ENCODE assay signal across 9 cellular contexts in genomic region chr9:105690742-105691141, GRCh38. TPM values are rescaled to one million over a fixed set of nuclear protein-coding genes. Genes with fewer than 3 reads are reported as not detected.
DNase-seq lines count a peak whose midpoint lies in the region; ATAC-seq and TF ChIP-seq lines count a peak whose summit lies in the region.
"Had no signal": no experiment of that assay in that cellular context is flagged by ENCODE, and none has a peak within 500 bp of the region (broad histone marks: within the 10 kb centered on the region; RNA-seq: fewer than 3 reads in every experiment).

No MANE protein-coding gene starts in this region.

- H3K27ac ChIP-seq in heart left ventricle (no peak overlapping the region), Panc1 (ENCODE audit: low read length) (no peak overlapping the region), upper lobe of right lung (no peak overlapping the region), gastroesophageal sphincter (no peak overlapping the region)

- intact Hi-C loops in heart left ventricle (cut with DNase I), result loop anchor here in 1 of 10 donors (5.0 kb wide), 1 partner anchor 33 kb away; no protein-coding TSS in a partner anchor
- intact Hi-C loops in cardiac septum (cut with DNase I), result loop anchor here (10.0 kb wide), 1 partner anchor 246 kb away; the partner anchor contains the start of gene FSD1L
- intact Hi-C loops in Panc1 (cut with micrococcal nuclease; ENCODE audit: unreplicated experiment), result no loop called here
- intact Hi-C loops in upper lobe of right lung (cut with DNase I), result no loop called here
- intact Hi-C loops in left colon (cut with DNase I, micrococcal nuclease), result no loop called here

- ATAC-seq in heart left ventricle (no peak), Panc1 (no peak), upper lobe of right lung (no peak), gastroesophageal sphincter (no peak), left colon (no peak)

- TF ChIP-seq CTCF in heart left ventricle (IDR thresholded peaks at IDR 0.05) (peak in 10 of 12 donors; percentile 14 to 44 (median 19)), Panc1 (IDR thresholded peaks at IDR 0.05) (peak; percentile 44; the same call in 1 of the 2 replicates), upper lobe of right lung (IDR thresholded peaks at IDR 0.05) (peak; percentile 47), gastroesophageal sphincter (IDR thresholded peaks at IDR 0.05) (peak in 1 of 4 experiments; percentile 16)

- no peaks in the 10 kb centered on the region for H3K36me3 ChIP-seq in heart left ventricle
- no peaks in the 10 kb centered on the region for H3K36me3 ChIP-seq in Panc1 (ENCODE audit: control insufficient read depth, insufficient read depth, low read length)
- H3K36me3 ChIP-seq in upper lobe of right lung, result no peaks in the 10 kb centered on the region
- H3K36me3 ChIP-seq in gastroesophageal sphincter, result no peaks in the 10 kb centered on the region

- no peak overlapping the region for H3K4me3 ChIP-seq in heart left ventricle
- no peak overlapping the region for H3K4me3 ChIP-seq in Panc1 (ENCODE audit: low read depth in 2 of 2, low read length in 2 of 2)
- H3K4me3 ChIP-seq in upper lobe of right lung, result no peak overlapping the region
- H3K4me3 ChIP-seq in gastroesophageal sphincter, result no peak overlapping the region

- no TSS peak for BruUV-seq in Panc1 (replicated peaks; lab: Mats Ljungman, UMichigan)

- H3K4me1 ChIP-seq in heart left ventricle (peaks cover 0 to 23% (median 6%) of the 10 kb centered on the region in 12 donors), Panc1 (ENCODE audit: control insufficient read depth, insufficient read depth, low read length) (peaks cover 3% of the 10 kb centered on the region; the same call in 1 of the 2 replicates), upper lobe of right lung (peaks cover 7% of the 10 kb centered on the region), gastroesophageal sphincter (peaks cover 0 to 17% (median 0%) of the 10 kb centered on the region in 3 donors)

- CTCF ChIA-PET in Panc1 (lab: Charles Lee), result no interaction called here

- DNase-seq in heart left ventricle (no peak), cardiac septum (ENCODE audit: low spot score) (no peak), Panc1 (ENCODE audit: low read depth, low spot score) (no peak), fibroblast of gingiva (ENCODE audit: low read depth) (peak; percentile 7), upper lobe of right lung (no peak), left colon (no peak), HUDEP-2 (lab: John Stamatoyannopoulos, UW; ENCODE audit: unreplicated experiment in 76 of 76) (no peak)

- H3K9me3 ChIP-seq in heart left ventricle, result no peaks in the 10 kb centered on the region
- no peaks in the 10 kb centered on the region for H3K9me3 ChIP-seq in Panc1 (ENCODE audit: control insufficient read depth, insufficient read depth, low read depth, low read length)
- H3K9me3 ChIP-seq in upper lobe of right lung, result no peaks in the 10 kb centered on the region
- no peaks in the 10 kb centered on the region for H3K9me3 ChIP-seq in gastroesophageal sphincter

- in situ Hi-C loops in Panc1 (cut with HindIII; ENCODE audit: low pct_unique_long_range_greater_than_20kb, low sequenced_read_pairs), result no loop called here

- POLR2A ChIA-PET in Panc1 (lab: Charles Lee), result no interaction called here

- H3K27me3 ChIP-seq in heart left ventricle, result peaks cover 0 to 30% (median 3%) of the 10 kb centered on the region in 9 donors
- H3K27me3 ChIP-seq in Panc1 (ENCODE audit: control insufficient read depth, insufficient read depth, low read length), result 0 out of 2 replicates have a peak, but pooled peaks cover 4% of the 10 kb centered on the region
- peaks cover 29% of the 10 kb centered on the region for H3K27me3 ChIP-seq in upper lobe of right lung
- H3K27me3 ChIP-seq in gastroesophageal sphincter, result peaks cover 45% of the 10 kb centered on the region

- no peak for TF ChIP-seq EP300 in gastroesophageal sphincter (IDR thresholded peaks at IDR 0.05)

- WGBS in heart left ventricle, 4 donors, result 61 to 72% (median 64%) methylated on average over 2 of the region's 2 CpGs
- 36 to 47% methylated on average over 2 of the region's 2 CpGs for WGBS in gastroesophageal sphincter (ENCODE audit: low coverage in 1 of 2), 2 donors

- TF ChIP-seq POLR2A in heart left ventricle (IDR thresholded peaks at IDR 0.05) (no peak), gastroesophageal sphincter (IDR thresholded peaks at IDR 0.05) (no peak)

RNA-seq across cellular contexts. Expression of gene TMEM38B, which starts 3.6 kb away (rescaled TPM):
- 10 to 100 TPM; 39.9 to 66.9 (median 52.0) TPM for total RNA-seq in heart left ventricle
- 10 to 100 TPM; 17.2 to 32.1 TPM for polyA plus RNA-seq in heart left ventricle
- 36.2 TPM for total RNA-seq in cardiac septum
- 30.6 TPM for total RNA-seq in Panc1 (2021; ENCODE audit: unreplicated experiment)
- 19.0 TPM for polyA plus RNA-seq in Panc1 (2012; ENCODE audit: insufficient read length)
- 15.9 TPM for total RNA-seq in upper lobe of right lung
- total RNA-seq in gastroesophageal sphincter, result 10 to 100 TPM in 1 of 4 donors, 1 to 10 TPM in 3; 8.6 to 11.3 (median 9.3) TPM
- total RNA-seq in left colon, result 10 to 100 TPM; 21.7 to 25.7 TPM

RNA-seq across cellular contexts. Expression of gene TAL2, which starts 28.5 kb away (rescaled TPM):
- not detected for total RNA-seq in heart left ventricle
- polyA plus RNA-seq in heart left ventricle, result under 1 TPM in 1 of 2 donors, not detected in 1; 0.46 TPM
- total RNA-seq in cardiac septum, result not detected
- not detected for total RNA-seq in Panc1 (2021; ENCODE audit: unreplicated experiment)
- not detected for polyA plus RNA-seq in Panc1 (2012; ENCODE audit: insufficient read length)
- not detected for total RNA-seq in upper lobe of right lung
- not detected for total RNA-seq in gastroesophageal sphincter
- not detected for total RNA-seq in left colon
- total RNA-seq: mesenteric fat pad had no signal
